ENCODE assay signal across 27 cellular contexts in the genomic region with DNA sequence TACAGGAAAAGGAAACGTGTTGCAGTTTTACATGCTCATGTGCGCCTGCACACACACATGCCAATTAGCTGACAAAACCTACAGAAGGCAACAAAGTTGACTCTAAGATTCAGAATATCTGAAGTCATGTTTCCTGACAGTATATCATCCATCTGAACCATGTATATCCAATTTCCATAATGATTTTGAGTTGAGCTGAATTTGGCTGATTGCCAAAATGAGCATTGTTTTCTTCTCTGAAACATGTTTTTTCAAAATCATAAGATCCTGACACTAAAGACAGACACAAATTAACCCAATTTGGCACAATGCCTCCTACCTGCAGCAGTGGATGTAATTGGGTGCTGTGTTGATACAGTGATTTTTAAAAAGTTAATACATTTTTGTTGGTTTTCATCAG.
"Had no signal": no experiment of that assay in that cellular context is flagged by ENCODE, and none has a peak within 500 bp of the region (broad histone marks: within the 10 kb centered on the region; RNA-seq: fewer than 3 reads in every experiment).

No MANE protein-coding gene starts in this region.

- H3K27ac ChIP-seq: ascending aorta, body of pancreas, KMS-11 had no signal

- DNase-seq: activated B cell treated with CpG ODN at 0.5 μM for 24 hours; activated CD4-positive, alpha-beta T cell treated with anti-CD3 and anti-CD28 coated beads for 1 hour; activated CD4-positive, alpha-beta T cell treated with anti-CD3 and anti-CD28 coated beads, Interleukin-2, amount 10 ng/mL, durations not matched to agents 24 days and 14 days; activated CD4-positive, alpha-beta T cell treated with anti-CD3 and anti-CD28 coated beads, Interleukin-2, amount 50 U/mL, for 48 hours; activated CD8-positive, alpha-beta memory T cell treated with anti-CD3 and anti-CD28 coated beads for 24 hours; activated effector memory CD4-positive, alpha-beta T cell treated with anti-CD3 and anti-CD28 coated beads, Interleukin-2, amount 50 U/mL, for 16 hours; activated naive CD4-positive, alpha-beta T cell treated with Interleukin-2 at 50 U/mL for 16 hours; activated naive CD8-positive, alpha-beta T cell treated with anti-CD3 and anti-CD28 coated beads, Interleukin-2, amount 50 U/mL, for 24 hours; activated T-cell treated with anti-CD3 and anti-CD28 coated beads, Interleukin-2, amount 50 U/mL, for 4 hours; amniotic stem cell; body of pancreas; central memory CD4-positive, alpha-beta T cell; MG63; MV-4-11; NCI-H1092 treated with DMSO at 0.1 percent for 48 hours; NCI-H1436 treated with DMSO at 0.1 percent for 48 hours; NCI-H187; NCI-H2081; NCI-H345; NCI-H510A; NCI-H526 treated with DMSO at 0.1 percent for 48 hours; SIG-M5; T-helper 17 cell; T-helper 9 cell had no signal

- H3K9me3 ChIP-seq: ascending aorta, body of pancreas, MG63 had no signal

- H3K4me3 ChIP-seq: ascending aorta, body of pancreas, MG63 had no signal

- H3K36me3 ChIP-seq: ascending aorta had no signal

- ATAC-seq: activated naive CD4-positive, alpha-beta T cell treated with anti-CD3 and anti-CD28 coated beads, Interleukin-2, amount 50 U/mL, for 72 hours; activated naive CD8-positive, alpha-beta T cell treated with anti-CD3 and anti-CD28 coated beads, Interleukin-2, amount 50 U/mL, for 24 hours; activated T-cell treated with anti-CD3 and anti-CD28 coated beads, Interleukin-2, amount 50 U/mL, for 4 hours; body of pancreas; T-helper 17 cell had no signal
